Comparison of ENCODE assay signal across 8 cellular contexts in the genomic region with DNA sequence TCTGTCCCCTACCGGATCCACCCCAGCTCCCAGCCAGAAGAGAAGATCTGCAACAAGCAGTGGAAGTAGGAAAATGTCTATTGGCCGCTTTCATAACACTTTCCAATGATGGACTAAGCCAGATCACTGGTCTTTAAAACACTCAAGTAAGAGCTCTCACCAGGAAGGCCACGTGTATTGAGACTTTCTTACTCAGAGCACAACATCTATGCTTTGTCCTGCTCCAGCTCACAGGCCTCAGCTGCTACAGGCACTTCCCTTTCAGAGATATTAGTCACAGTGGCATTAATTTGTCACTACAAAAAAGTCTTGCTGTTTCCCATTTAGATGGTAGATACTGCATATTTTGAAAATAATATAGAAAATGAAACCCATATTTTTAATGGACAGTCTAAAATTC.
DNase-seq lines count a peak whose midpoint lies in the region; ATAC-seq and TF ChIP-seq lines count a peak whose summit lies in the region.

No MANE protein-coding gene starts in this region.

- TF ChIP-seq CTCF in activated CD8-positive, alpha-beta T cell treated with anti-CD3 and anti-CD28 coated beads for 36 hours (IDR thresholded peaks at IDR 0.05): no peak
- TF ChIP-seq CTCF in OCI-LY3 (IDR thresholded peaks at IDR 0.05; ENCODE audit: low read depth, low read length): no peak

- no peaks in the 10 kb centered on the region for H3K79me2 ChIP-seq in OCI-LY3 (ENCODE audit: low read length)

- no peak overlapping the region for H3K4me3 Mint-ChIP-seq in activated CD8-positive, alpha-beta T cell treated with anti-CD3 and anti-CD28 coated beads for 36 hours
- H3K4me3 Mint-ChIP-seq in activated CD8-positive, alpha-beta T cell treated with anti-CD3 and anti-CD28 coated beads, Interleukin-2, amount 10 ng/mL, durations not matched to agents 7 days and 5 days: no peak overlapping the region
- H3K4me3 Mint-ChIP-seq in stimulated activated effector memory CD8-positive, alpha-beta T cell treated with anti-CD3 and anti-CD28 coated beads, Interleukin-12 subunit alpha, Interleukin-12 subunit beta, amount 100 ng/mL, for 72 hours: no peak overlapping the region

- no peaks in the 10 kb centered on the region for H3K4me1 Mint-ChIP-seq in activated CD8-positive, alpha-beta T cell treated with anti-CD3 and anti-CD28 coated beads for 36 hours (ENCODE audit: low read depth)
- H3K4me1 Mint-ChIP-seq in activated CD8-positive, alpha-beta T cell treated with anti-CD3 and anti-CD28 coated beads, Interleukin-2, amount 10 ng/mL, durations not matched to agents 7 days and 5 days (ENCODE audit: low read depth): no peaks in the 10 kb centered on the region
- peaks cover 5% of the 10 kb centered on the region for H3K4me1 Mint-ChIP-seq in stimulated activated effector memory CD8-positive, alpha-beta T cell treated with anti-CD3 and anti-CD28 coated beads, Interleukin-12 subunit alpha, Interleukin-12 subunit beta, amount 100 ng/mL, for 72 hours

- peak overlapping the region; percentile 28 for H3K4me3 ChIP-seq in OCI-LY3 (ENCODE audit: low read length)

- no peaks in the 10 kb centered on the region for H3K9me3 Mint-ChIP-seq in activated CD8-positive, alpha-beta T cell treated with anti-CD3 and anti-CD28 coated beads for 36 hours
- H3K9me3 Mint-ChIP-seq in activated CD8-positive, alpha-beta T cell treated with anti-CD3 and anti-CD28 coated beads, Interleukin-2, amount 10 ng/mL, durations not matched to agents 7 days and 5 days (ENCODE audit: insufficient read depth): no peaks in the 10 kb centered on the region
- no peaks in the 10 kb centered on the region for H3K9me3 Mint-ChIP-seq in stimulated activated effector memory CD8-positive, alpha-beta T cell treated with anti-CD3 and anti-CD28 coated beads, Interleukin-12 subunit alpha, Interleukin-12 subunit beta, amount 100 ng/mL, for 72 hours

- H3K4me1 ChIP-seq in OCI-LY3 (ENCODE audit: low read length): peaks cover 17% of the 10 kb centered on the region

- peaks cover 30% of the 10 kb centered on the region for H3K36me3 Mint-ChIP-seq in activated CD8-positive, alpha-beta T cell treated with anti-CD3 and anti-CD28 coated beads for 36 hours (ENCODE audit: low read depth)
- peaks cover 9% of the 10 kb centered on the region for H3K36me3 Mint-ChIP-seq in activated CD8-positive, alpha-beta T cell treated with anti-CD3 and anti-CD28 coated beads, Interleukin-2, amount 10 ng/mL, durations not matched to agents 7 days and 5 days (ENCODE audit: low read depth)
- H3K36me3 Mint-ChIP-seq in stimulated activated effector memory CD8-positive, alpha-beta T cell treated with anti-CD3 and anti-CD28 coated beads, Interleukin-12 subunit alpha, Interleukin-12 subunit beta, amount 100 ng/mL, for 72 hours: peaks cover 6% of the 10 kb centered on the region

- no peaks in the 10 kb centered on the region for H4K20me1 ChIP-seq in OCI-LY3 (ENCODE audit: insufficient read depth, low read length)

- H3K36me3 ChIP-seq in OCI-LY3 (replicated peaks; ENCODE audit: low read depth, low read length): no peaks in the 10 kb centered on the region

- ATAC-seq in activated CD8-positive, alpha-beta T cell treated with anti-CD3 and anti-CD28 coated beads for 36 hours: peak; percentile 58
- no peak for ATAC-seq in activated CD8-positive, alpha-beta T cell treated with anti-CD3 and anti-CD28 coated beads, Interleukin-2, amount 10 ng/mL, durations not matched to agents 7 days and 5 days
- peak; percentile 95 for ATAC-seq in HG02884 (IDR thresholded peaks at IDR 0.05; ENCODE audit: unreplicated experiment)
- peak; percentile 90 for ATAC-seq in stimulated activated effector memory CD8-positive, alpha-beta T cell treated with anti-CD3 and anti-CD28 coated beads, Interleukin-12 subunit alpha, Interleukin-12 subunit beta, amount 100 ng/mL, for 72 hours

- DNase-seq in activated CD8-positive, alpha-beta T cell treated with anti-CD3 and anti-CD28 coated beads for 36 hours: no peak
- DNase-seq in activated CD8-positive, alpha-beta T cell treated with anti-CD3 and anti-CD28 coated beads, Interleukin-2, amount 10 ng/mL, durations not matched to agents 7 days and 5 days: no peak
- no peak for DNase-seq in stimulated activated effector memory CD8-positive, alpha-beta T cell treated with anti-CD3 and anti-CD28 coated beads, Interleukin-12 subunit alpha, Interleukin-12 subunit beta, amount 100 ng/mL, for 72 hours (ENCODE audit: low spot score in 2 of 2)
- DNase-seq in NCI-H146 treated with DMSO at 0.1 percent for 48 hours (lab: John Stamatoyannopoulos, UW; ENCODE audit: unreplicated experiment) (no peak), inferior parietal cortex (ENCODE audit: extremely low spot score) (no peak), NCI-H2227 treated with DMSO at 0.1 percent for 48 hours (lab: John Stamatoyannopoulos, UW) (no peak)

- H3K4me2 ChIP-seq in OCI-LY3 (ENCODE audit: low read length): peak overlapping the region; percentile 54

- H3K9ac ChIP-seq in OCI-LY3 (ENCODE audit: low read length): 0 out of 2 replicates have a peak overlapping the region, but pooled peaks have one; percentile 13

- CTCF ChIA-PET in activated CD8-positive, alpha-beta T cell treated with anti-CD3 and anti-CD28 coated beads for 36 hours (lab: Charles Lee): no interaction called here
- CTCF ChIA-PET in activated CD8-positive, alpha-beta T cell treated with anti-CD3 and anti-CD28 coated beads, Interleukin-2, amount 10 ng/mL, durations not matched to agents 7 days and 5 days (lab: Charles Lee): no interaction called here

- intact Hi-C loops in activated CD8-positive, alpha-beta T cell treated with anti-CD3 and anti-CD28 coated beads for 36 hours (cut with micrococcal nuclease): no loop called here

- peak overlapping the region; percentile 63 for H3K27ac ChIP-seq in OCI-LY3 (ENCODE audit: low read length)

- POLR2A ChIA-PET in activated CD8-positive, alpha-beta T cell treated with anti-CD3 and anti-CD28 coated beads for 36 hours (lab: Charles Lee): no interaction called here
- POLR2A ChIA-PET in activated CD8-positive, alpha-beta T cell treated with anti-CD3 and anti-CD28 coated beads, Interleukin-2, amount 10 ng/mL, durations not matched to agents 7 days and 5 days (lab: Charles Lee): no interaction called here

- H3K27ac Mint-ChIP-seq in activated CD8-positive, alpha-beta T cell treated with anti-CD3 and anti-CD28 coated beads for 36 hours: no peak overlapping the region
- H3K27ac Mint-ChIP-seq in activated CD8-positive, alpha-beta T cell treated with anti-CD3 and anti-CD28 coated beads, Interleukin-2, amount 10 ng/mL, durations not matched to agents 7 days and 5 days: no peak overlapping the region
- H3K27ac Mint-ChIP-seq in stimulated activated effector memory CD8-positive, alpha-beta T cell treated with anti-CD3 and anti-CD28 coated beads, Interleukin-12 subunit alpha, Interleukin-12 subunit beta, amount 100 ng/mL, for 72 hours: peak overlapping the region; percentile 32

- H3K9me3 ChIP-seq in OCI-LY3 (ENCODE audit: insufficient read depth, low read length): no peaks in the 10 kb centered on the region

- H3K27me3 Mint-ChIP-seq in activated CD8-positive, alpha-beta T cell treated with anti-CD3 and anti-CD28 coated beads for 36 hours: no peaks in the 10 kb centered on the region
- no peaks in the 10 kb centered on the region for H3K27me3 Mint-ChIP-seq in activated CD8-positive, alpha-beta T cell treated with anti-CD3 and anti-CD28 coated beads, Interleukin-2, amount 10 ng/mL, durations not matched to agents 7 days and 5 days (ENCODE audit: low read depth)

- H2AFZ ChIP-seq in OCI-LY3 (ENCODE audit: low read depth, low read length): peak overlapping the region; percentile 14

- H3K27me3 ChIP-seq in OCI-LY3 (ENCODE audit: low read depth, low read length): no peaks in the 10 kb centered on the region
